Comparison of ENCODE assay signal across 8 cellular contexts in the genomic region with DNA sequence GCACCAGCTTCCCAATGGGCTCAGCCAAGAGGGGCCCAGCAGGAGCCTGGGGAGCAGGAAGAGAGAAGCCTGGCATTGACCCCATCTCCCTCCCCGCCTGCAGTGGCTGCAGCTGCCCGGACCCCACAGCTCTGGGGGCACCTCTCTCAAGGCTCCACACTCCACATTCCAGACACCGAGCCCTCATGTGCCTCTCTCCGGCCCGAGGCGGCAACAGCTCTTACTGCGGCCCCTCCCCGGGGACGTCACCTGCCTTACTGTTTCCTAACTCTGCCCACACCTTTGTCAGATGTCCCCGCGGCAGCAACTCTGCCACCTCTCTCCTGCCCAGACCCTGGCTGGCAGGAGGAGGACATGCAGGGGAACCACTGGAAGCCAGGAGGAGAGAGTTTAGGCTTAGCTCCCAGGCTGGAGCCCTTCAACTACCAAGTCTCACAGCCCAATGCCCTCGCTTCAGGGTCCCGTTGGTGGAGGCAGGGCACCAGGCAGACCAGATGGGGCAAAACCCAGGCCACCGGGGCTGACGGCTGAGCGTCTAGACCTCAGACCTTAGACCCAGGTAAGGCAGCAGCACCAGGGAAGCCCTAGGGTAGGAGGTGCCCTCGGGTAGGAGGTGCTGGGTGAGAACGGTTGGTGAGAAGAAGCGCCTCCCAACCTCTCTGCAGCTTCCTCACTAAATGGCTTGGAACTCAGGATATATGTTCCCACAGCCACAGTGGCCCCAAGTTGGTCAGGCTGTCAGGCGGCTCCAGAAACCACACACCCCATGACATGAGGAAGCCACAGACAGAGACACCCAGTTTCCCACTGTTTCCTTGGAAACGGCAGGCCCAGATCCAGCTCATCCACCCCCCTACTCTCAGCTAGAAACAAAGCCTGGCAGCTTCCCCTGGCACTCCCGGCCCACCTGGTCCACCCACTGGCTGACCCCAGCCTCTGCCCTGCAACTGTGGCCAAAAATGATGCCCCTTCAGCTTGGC. TPM values are rescaled to one million over a fixed set of nuclear protein-coding genes. Genes with fewer than 3 reads are reported as not detected.
A peak's percentile ranks its signal among the peaks of the same experiment; 100 is the strongest.
DNase-seq lines count a peak whose midpoint lies in the region; ATAC-seq and TF ChIP-seq lines count a peak whose summit lies in the region.

No MANE protein-coding gene starts in this region.

- peaks cover 4 to 28% (median 26%) of the 10 kb centered on the region in 5 donors for H3K4me1 ChIP-seq in subcutaneous abdominal adipose tissue (ENCODE audit: control insufficient read depth in 5 of 5, insufficient read depth in 5 of 5, low read length in 5 of 5)

- no peaks in the 10 kb centered on the region for H3K9me3 Mint-ChIP-seq in activated CD4-positive, alpha-beta T cell treated with anti-CD3 and anti-CD28 coated beads, Interleukin-2, amount 10 ng/mL, durations not matched to agents 24 days and 14 days
- H3K9me3 Mint-ChIP-seq in WTC11 (no peaks in the 10 kb centered on the region), immature natural killer cell (no peaks in the 10 kb centered on the region)

- H3K4me3 Mint-ChIP-seq in activated CD4-positive, alpha-beta T cell treated with anti-CD3 and anti-CD28 coated beads, Interleukin-2, amount 10 ng/mL, durations not matched to agents 24 days and 14 days = peak overlapping the region; percentile 67
- peak overlapping the region; percentile 84; the same call in 1 of the 2 replicates for H3K4me3 Mint-ChIP-seq in WTC11
- H3K4me3 Mint-ChIP-seq in immature natural killer cell = peak overlapping the region; percentile 35 to 64 (median 50)

- peak overlapping the region; percentile 72 for H3K27ac Mint-ChIP-seq in activated CD4-positive, alpha-beta T cell treated with anti-CD3 and anti-CD28 coated beads, Interleukin-2, amount 10 ng/mL, durations not matched to agents 24 days and 14 days
- no peak overlapping the region for H3K27ac Mint-ChIP-seq in WTC11
- H3K27ac Mint-ChIP-seq in immature natural killer cell = peak overlapping the region in 1 of 6 donors; percentile 6

- H3K27me3 ChIP-seq in subcutaneous abdominal adipose tissue (ENCODE audit: control insufficient read depth in 5 of 5, insufficient read depth in 4 of 5, low read length in 5 of 5) = peaks cover 0 to 7% (median 0%) of the 10 kb centered on the region in 5 donors

- no peak for TF ChIP-seq CTCF in WTC11 (IDR thresholded peaks at IDR 0.05)

- peak overlapping the region in 1 of 5 donors; percentile 69 for H3K4me3 ChIP-seq in subcutaneous abdominal adipose tissue (ENCODE audit: low read depth in 1 of 5, low read length in 5 of 5)

- intact Hi-C loops in activated CD4-positive, alpha-beta T cell treated with anti-CD3 and anti-CD28 coated beads, Interleukin-2, amount 10 ng/mL, durations not matched to agents 24 days and 14 days (cut with micrococcal nuclease) = loop anchor here (2.0 to 10.0 kb wide), 3 partner anchors 15 to 179 kb away; no protein-coding TSS in a partner anchor

- peaks cover 27% of the 10 kb centered on the region for H3K27me3 Mint-ChIP-seq in activated CD4-positive, alpha-beta T cell treated with anti-CD3 and anti-CD28 coated beads, Interleukin-2, amount 10 ng/mL, durations not matched to agents 24 days and 14 days
- peaks cover 34% of the 10 kb centered on the region for H3K27me3 Mint-ChIP-seq in WTC11 (ENCODE audit: low read depth)
- H3K27me3 Mint-ChIP-seq in immature natural killer cell (ENCODE audit: low read depth in 3 of 3) = peaks cover 0 to 5% (median 2%) of the 10 kb centered on the region in 3 donors

- H3K9ac ChIP-seq in subcutaneous abdominal adipose tissue (ENCODE audit: low read length in 5 of 5) = peak overlapping the region in 1 of 5 donors; percentile 81

- H3K4me1 Mint-ChIP-seq in activated CD4-positive, alpha-beta T cell treated with anti-CD3 and anti-CD28 coated beads, Interleukin-2, amount 10 ng/mL, durations not matched to agents 24 days and 14 days = peaks cover 17% of the 10 kb centered on the region
- peaks cover 18% of the 10 kb centered on the region for H3K4me1 Mint-ChIP-seq in WTC11
- peaks cover 7 to 8% of the 10 kb centered on the region in 2 donors for H3K4me1 Mint-ChIP-seq in immature natural killer cell

- DNase-seq in activated CD4-positive, alpha-beta T cell treated with anti-CD3 and anti-CD28 coated beads, Interleukin-2, amount 10 ng/mL, durations not matched to agents 24 days and 14 days = peak; percentile 59
- DNase-seq in activated CD4-positive, alpha-beta T cell treated with anti-CD3 and anti-CD28 coated beads for 4 hours = no peak
- DNase-seq in WTC11 (ENCODE audit: low spot score) (no peak), immature natural killer cell (no peak), NCI-H774 (lab: John Stamatoyannopoulos, UW) (no peak)
- DNase-seq in stimulated activated naive CD4-positive, alpha-beta T cell treated with Interleukin-2 at 50 U/mL for 16 hours (lab: John Stamatoyannopoulos, UW) = no peak
- no peak for DNase-seq in activated CD4-positive, CD25-positive, alpha-beta regulatory T cell treated with anti-CD3 and anti-CD28 coated beads, Interleukin-2, amount 50 U/mL, for 72 hours

- no peaks in the 10 kb centered on the region for H3K36me3 Mint-ChIP-seq in activated CD4-positive, alpha-beta T cell treated with anti-CD3 and anti-CD28 coated beads, Interleukin-2, amount 10 ng/mL, durations not matched to agents 24 days and 14 days (ENCODE audit: low read depth)
- H3K36me3 Mint-ChIP-seq in WTC11 (no peaks in the 10 kb centered on the region), immature natural killer cell (no peaks in the 10 kb centered on the region)

- ATAC-seq in WTC11 = no peak

- no peaks in the 10 kb centered on the region for H3K36me3 ChIP-seq in subcutaneous abdominal adipose tissue (ENCODE audit: control insufficient read depth in 5 of 5, insufficient read depth in 5 of 5, low read length in 5 of 5)

- CTCF ChIA-PET in WTC11 (lab: Charles Lee) = interaction anchor here (0.7 to 3.9 kb wide), 7 partner anchors 13 to 213 kb away, joined by 3 to 55 read pairs (median 36); a partner anchor contains a TSS

- POLR2A ChIA-PET in WTC11 (lab: Charles Lee) = no interaction called here

- H3K27ac ChIP-seq in subcutaneous abdominal adipose tissue (ENCODE audit: low read depth, low read length) = peak overlapping the region; percentile 83

- no peaks in the 10 kb centered on the region for H3K9me3 ChIP-seq in subcutaneous abdominal adipose tissue (ENCODE audit: control insufficient read depth in 5 of 5, low read length in 5 of 5)

TF ChIP-seq in WTC11, 78 proteins besides CTCF, POLR2A, EP300 and RAD21 (continues in another document):
- no peak for TF ChIP-seq FOXP1 (CRISPR knock-in tag; IDR thresholded peaks at IDR 0.05; ENCODE audit: borderline replicate concordance)
- TF ChIP-seq OVOL2 (CRISPR knock-in tag; IDR thresholded peaks at IDR 0.05; ENCODE audit: borderline replicate concordance) = no peak
- no peak for TF ChIP-seq ZBTB21 (CRISPR knock-in tag; IDR thresholded peaks at IDR 0.05; ENCODE audit: borderline replicate concordance)
- TF ChIP-seq NR1H2 (CRISPR knock-in tag; IDR thresholded peaks at IDR 0.05) = no peak
- TF ChIP-seq MXD4 (CRISPR knock-in tag; IDR thresholded peaks at IDR 0.05; ENCODE audit: borderline replicate concordance) = no peak
- TF ChIP-seq, protein P1, sequence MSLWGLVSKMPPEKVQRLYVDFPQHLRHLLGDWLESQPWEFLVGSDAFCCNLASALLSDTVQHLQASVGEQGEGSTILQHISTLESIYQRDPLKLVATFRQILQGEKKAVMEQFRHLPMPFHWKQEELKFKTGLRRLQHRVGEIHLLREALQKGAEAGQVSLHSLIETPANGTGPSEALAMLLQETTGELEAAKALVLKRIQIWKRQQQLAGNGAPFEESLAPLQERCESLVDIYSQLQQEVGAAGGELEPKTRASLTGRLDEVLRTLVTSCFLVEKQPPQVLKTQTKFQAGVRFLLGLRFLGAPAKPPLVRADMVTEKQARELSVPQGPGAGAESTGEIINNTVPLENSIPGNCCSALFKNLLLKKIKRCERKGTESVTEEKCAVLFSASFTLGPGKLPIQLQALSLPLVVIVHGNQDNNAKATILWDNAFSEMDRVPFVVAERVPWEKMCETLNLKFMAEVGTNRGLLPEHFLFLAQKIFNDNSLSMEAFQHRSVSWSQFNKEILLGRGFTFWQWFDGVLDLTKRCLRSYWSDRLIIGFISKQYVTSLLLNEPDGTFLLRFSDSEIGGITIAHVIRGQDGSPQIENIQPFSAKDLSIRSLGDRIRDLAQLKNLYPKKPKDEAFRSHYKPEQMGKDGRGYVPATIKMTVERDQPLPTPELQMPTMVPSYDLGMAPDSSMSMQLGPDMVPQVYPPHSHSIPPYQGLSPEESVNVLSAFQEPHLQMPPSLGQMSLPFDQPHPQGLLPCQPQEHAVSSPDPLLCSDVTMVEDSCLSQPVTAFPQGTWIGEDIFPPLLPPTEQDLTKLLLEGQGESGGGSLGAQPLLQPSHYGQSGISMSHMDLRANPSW (CRISPR knock-in tag; conservative IDR thresholded peaks at IDR 0.05; ENCODE audit: low read depth) = no peak
- TF ChIP-seq, protein P2, sequence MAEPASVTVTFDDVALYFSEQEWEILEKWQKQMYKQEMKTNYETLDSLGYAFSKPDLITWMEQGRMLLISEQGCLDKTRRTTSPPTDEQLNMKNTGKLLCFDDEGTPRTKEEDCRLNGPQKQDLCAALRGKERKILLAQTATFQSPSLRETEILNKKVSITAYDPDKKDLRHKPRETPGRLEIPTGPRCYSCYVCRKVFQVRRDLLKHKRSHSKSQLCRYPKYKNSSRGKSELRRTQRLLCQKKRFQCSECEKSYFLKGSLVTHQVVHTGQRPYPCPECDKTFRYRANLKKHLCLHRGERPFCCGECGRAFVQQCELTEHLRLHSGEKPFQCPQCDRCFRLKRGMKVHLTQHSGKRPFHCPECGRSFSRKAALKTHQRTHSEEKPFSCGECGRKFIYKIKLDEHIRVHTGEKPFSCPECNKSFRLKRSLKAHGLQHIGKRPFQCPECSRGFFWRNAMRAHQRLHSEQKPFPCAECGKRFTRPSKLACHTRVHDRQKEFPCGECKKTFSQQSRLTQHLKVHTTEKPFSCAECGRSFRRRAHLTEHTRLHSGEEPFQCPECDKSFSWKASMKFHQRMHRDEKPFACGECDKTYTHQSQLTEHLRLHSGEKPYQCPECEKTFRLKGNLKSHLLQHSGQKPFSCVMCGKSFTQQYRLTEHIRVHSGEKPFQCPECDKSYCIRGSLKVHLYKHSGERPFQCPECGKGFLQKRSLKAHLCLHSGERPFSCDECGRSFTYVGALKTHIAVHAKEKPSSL (CRISPR knock-in tag; conservative IDR thresholded peaks at IDR 0.05) = no peak
- no peak for TF ChIP-seq ZNF263 (CRISPR knock-in tag; IDR thresholded peaks at IDR 0.05; ENCODE audit: low read depth)
- TF ChIP-seq ZNF138 (CRISPR knock-in tag; conservative IDR thresholded peaks at IDR 0.05) = no peak

RNA-seq across cellular contexts. Expression of a gene that starts 13.3 kb away (rescaled TPM):
- total RNA-seq in activated CD4-positive, alpha-beta T cell treated with anti-CD3 and anti-CD28 coated beads, Interleukin-2, amount 10 ng/mL, durations not matched to agents 24 days and 14 days = not detected in 2 replicates
- total RNA-seq in WTC11 (2021) = 7.7 to 10.3 TPM (median 9.7 TPM) in 3 replicates
- polyA plus RNA-seq in immature natural killer cell = not detected

RNA-seq across cellular contexts. Expression of a gene that starts 59.8 kb away (rescaled TPM):
- total RNA-seq in activated CD4-positive, alpha-beta T cell treated with anti-CD3 and anti-CD28 coated beads, Interleukin-2, amount 10 ng/mL, durations not matched to agents 24 days and 14 days = 27.6 and 28.7 TPM in 2 replicates
- total RNA-seq in WTC11 (2021) = 2.6 to 4.4 TPM (median 3.9 TPM) in 3 replicates
- polyA plus RNA-seq in immature natural killer cell = under 1 TPM in 1 of 3 donors, not detected in 2; 0.04 TPM
